ENCODE assay signal across 9 cellular contexts in genomic region chr2:239259603-239260298, GRCh38.
DNase-seq lines count a peak whose midpoint lies in the region; ATAC-seq and TF ChIP-seq lines count a peak whose summit lies in the region.
"Had no signal": no experiment of that assay in that cellular context is flagged by ENCODE, and none has a peak within 500 bp of the region (broad histone marks: within the 10 kb centered on the region; RNA-seq: fewer than 3 reads in every experiment).

No MANE protein-coding gene starts in this region.

- WGBS in prostate gland = 80% methylated on average over 16 of the region's 18 CpGs

- H3K27ac ChIP-seq in prostate gland = no peak overlapping the region

- no peaks in the 10 kb centered on the region for H3K9me3 ChIP-seq in prostate gland

- intact Hi-C loops in posterior vena cava (cut with DNase I) = no loop called here
- intact Hi-C loops in prostate gland (cut with DNase I) = no loop called here

- peak; percentile 49 for DNase-seq in activated CD8-positive, alpha-beta T cell treated with anti-CD3 and anti-CD28 coated beads, Interleukin-2, amount 10 ng/mL, durations not matched to agents 7 days and 5 days
- DNase-seq in posterior vena cava (ENCODE audit: low spot score) (peak; percentile 72), HK-2 (ENCODE audit: unreplicated experiment) (no peak), DMS153 treated with DMSO at 0.1 percent for 48 hours (lab: John Stamatoyannopoulos, UW; ENCODE audit: unreplicated experiment) (no peak), prostate gland (ENCODE audit: low spot score) (no peak)
- DNase-seq: left cardiac atrium had no signal

- H3K27me3 ChIP-seq in prostate gland (replicated peaks; ENCODE audit: insufficient read depth) = no peaks in the 10 kb centered on the region

- POLR2A ChIA-PET in activated CD8-positive, alpha-beta T cell treated with anti-CD3 and anti-CD28 coated beads, Interleukin-2, amount 10 ng/mL, durations not matched to agents 7 days and 5 days (lab: Charles Lee) = interaction anchor here (0.8 to 1.3 kb wide), 4 partner anchors 29 to 141 kb away, joined by 4 to 6 read pairs (median 4); partner anchors contain the start of gene HDAC4

- ATAC-seq in GM18867 (IDR thresholded peaks at IDR 0.05; ENCODE audit: unreplicated experiment) = peak; percentile 46
- ATAC-seq in HG03108 (IDR thresholded peaks at IDR 0.05; ENCODE audit: unreplicated experiment) = peak; percentile 60
- peak; percentile 63 for ATAC-seq in activated CD8-positive, alpha-beta T cell treated with anti-CD3 and anti-CD28 coated beads, Interleukin-2, amount 10 ng/mL, durations not matched to agents 7 days and 5 days
- no peak for ATAC-seq in GM19023 (IDR thresholded peaks at IDR 0.05; ENCODE audit: unreplicated experiment)

- CTCF ChIA-PET in activated CD8-positive, alpha-beta T cell treated with anti-CD3 and anti-CD28 coated beads, Interleukin-2, amount 10 ng/mL, durations not matched to agents 7 days and 5 days (lab: Charles Lee) = interaction anchor here (0.6 to 1.1 kb wide), 3 partner anchors 37 to 63 kb away, joined by 3 to 5 read pairs (median 3); no protein-coding TSS in a partner anchor

- peak overlapping the region; percentile 96 for H3K27ac Mint-ChIP-seq in activated CD8-positive, alpha-beta T cell treated with anti-CD3 and anti-CD28 coated beads, Interleukin-2, amount 10 ng/mL, durations not matched to agents 7 days and 5 days

- peaks cover 43% of the 10 kb centered on the region for H3K36me3 Mint-ChIP-seq in activated CD8-positive, alpha-beta T cell treated with anti-CD3 and anti-CD28 coated beads, Interleukin-2, amount 10 ng/mL, durations not matched to agents 7 days and 5 days (ENCODE audit: low read depth)

- H3K4me1 ChIP-seq in prostate gland (replicated peaks) = peaks cover 3% of the 10 kb centered on the region

- no peaks in the 10 kb centered on the region for H3K27me3 Mint-ChIP-seq in activated CD8-positive, alpha-beta T cell treated with anti-CD3 and anti-CD28 coated beads, Interleukin-2, amount 10 ng/mL, durations not matched to agents 7 days and 5 days (ENCODE audit: low read depth)

- H3K4me3 ChIP-seq in prostate gland = no peak overlapping the region

- TF ChIP-seq POLR2A in prostate gland (IDR thresholded peaks at IDR 0.05) = no peak

- H3K4me3 Mint-ChIP-seq in activated CD8-positive, alpha-beta T cell treated with anti-CD3 and anti-CD28 coated beads, Interleukin-2, amount 10 ng/mL, durations not matched to agents 7 days and 5 days = peak overlapping the region; percentile 63

- H3K4me1 Mint-ChIP-seq in activated CD8-positive, alpha-beta T cell treated with anti-CD3 and anti-CD28 coated beads, Interleukin-2, amount 10 ng/mL, durations not matched to agents 7 days and 5 days (ENCODE audit: low read depth) = peaks cover 87% of the 10 kb centered on the region

- no peak for TF ChIP-seq CTCF in prostate gland (IDR thresholded peaks at IDR 0.05)

- H3K9me3 Mint-ChIP-seq in activated CD8-positive, alpha-beta T cell treated with anti-CD3 and anti-CD28 coated beads, Interleukin-2, amount 10 ng/mL, durations not matched to agents 7 days and 5 days (ENCODE audit: insufficient read depth) = peaks cover 16% of the 10 kb centered on the region

- no peaks in the 10 kb centered on the region for H3K36me3 ChIP-seq in prostate gland

Comparison
In these comparisons a context has a peak if more than half of its experiments do, and no peak if none do; other contexts are left out.
1. DNase-seq: peak in activated CD8-positive, alpha-beta T cell treated with anti-CD3 and anti-CD28 coated beads, Interleukin-2, amount 10 ng/mL, durations not matched to agents 7 days and 5 days (single experiment) and posterior vena cava (single experiment); none in HK-2 (single experiment), DMS153 treated with DMSO at 0.1 percent for 48 hours (single experiment) and prostate gland (single experiment).